7 cellular contexts compared by ENCODE assay signal in genomic region chr16:11328172-11329079, GRCh38. TPM values are rescaled to one million over a fixed set of nuclear protein-coding genes. Genes with fewer than 3 reads are reported as not detected.
DNase-seq lines count a peak whose midpoint lies in the region; ATAC-seq and TF ChIP-seq lines count a peak whose summit lies in the region.

No MANE protein-coding gene starts in this region.

- H3K23ac ChIP-seq in neuronal stem cell (ENCODE audit: low read depth, low read length, poor library complexity) = no peak overlapping the region

- H3K27ac ChIP-seq in fibroblast of lung (ENCODE audit: insufficient read depth, low read length) (peak overlapping the region; percentile 64), neuronal stem cell (replicated peaks; ENCODE audit: low read length) (peak overlapping the region; percentile 77)

- H3K36me3 ChIP-seq in fibroblast of lung (ENCODE audit: control insufficient read depth, insufficient read depth, low read length) (no peaks in the 10 kb centered on the region), neuronal stem cell (replicated peaks in 1 of 2; ENCODE audit: control insufficient read depth in 2 of 2, insufficient read depth in 2 of 2, low read length in 2 of 2) (no peaks in the 10 kb centered on the region)

- TF ChIP-seq CTCF in fibroblast of lung (conservative IDR thresholded peaks at IDR 0.05 in 1 of 2, IDR thresholded peaks at IDR 0.05 in 1 of 2; ENCODE audit: low read depth in 1 of 2, low read length in 2 of 2) = no peak

- ATAC-seq in GM18511 (IDR thresholded peaks at IDR 0.05; ENCODE audit: unreplicated experiment) (peak; percentile 80), HG02610 (IDR thresholded peaks at IDR 0.05; ENCODE audit: unreplicated experiment) (peak; percentile 72)

- H2AFZ ChIP-seq in fibroblast of lung (ENCODE audit: low read length) (no peak overlapping the region), neuronal stem cell (ENCODE audit: low read length) (peak overlapping the region; percentile 50)

- no peak overlapping the region for H4K8ac ChIP-seq in neuronal stem cell (ENCODE audit: low read depth, low read length)

- H2AK5ac ChIP-seq in neuronal stem cell (ENCODE audit: low read depth, low read length) = no peak overlapping the region

- peak overlapping the region; percentile 83 for H2BK120ac ChIP-seq in neuronal stem cell (ENCODE audit: low read depth, low read length)

- peak overlapping the region; percentile 91 for H3K18ac ChIP-seq in neuronal stem cell (ENCODE audit: low read length)

- peak overlapping the region; percentile 11 for H3K14ac ChIP-seq in neuronal stem cell (ENCODE audit: low read length)

- peak overlapping the region; percentile 19 for H2BK5ac ChIP-seq in neuronal stem cell (ENCODE audit: low read length)

- H3K79me2 ChIP-seq in fibroblast of lung (ENCODE audit: control insufficient read depth, insufficient read depth, low read length) = no peaks in the 10 kb centered on the region

- peak overlapping the region; percentile 91 for H2BK12ac ChIP-seq in neuronal stem cell (ENCODE audit: low read length)

- no peak overlapping the region for H4K91ac ChIP-seq in neuronal stem cell (ENCODE audit: low read depth, low read length, poor library complexity)

- H3K9ac ChIP-seq in fibroblast of lung (ENCODE audit: insufficient read depth, low read length) = no peak overlapping the region
- H3K9ac ChIP-seq in neuronal stem cell (ENCODE audit: low read depth, low read length, poor library complexity) = no peak overlapping the region

- no peaks in the 10 kb centered on the region for H3K27me3 ChIP-seq in fibroblast of lung (ENCODE audit: control insufficient read depth, insufficient read depth, low read length)
- H3K27me3 ChIP-seq in neuronal stem cell (ENCODE audit: control insufficient read depth in 3 of 3, insufficient read depth in 3 of 3, low read depth in 1 of 3, low read length in 3 of 3) = no peaks in the 10 kb centered on the region

- no peak overlapping the region for H3K4ac ChIP-seq in neuronal stem cell (ENCODE audit: low read length)

- H2BK15ac ChIP-seq in neuronal stem cell (ENCODE audit: low read length) = no peak overlapping the region

- H3K4me1 ChIP-seq in fibroblast of lung (ENCODE audit: control insufficient read depth, extremely low read depth, insufficient read depth, low read length) = peaks cover 18% of the 10 kb centered on the region
- peaks cover 11 to 21% of the 10 kb centered on the region in 2 donors for H3K4me1 ChIP-seq in neuronal stem cell (ENCODE audit: control insufficient read depth in 2 of 2, insufficient read depth in 1 of 2, low read depth in 1 of 2, low read length in 2 of 2)

- DNase-seq in NAMALWA (ENCODE audit: low spot score) (peak; percentile 98), fibroblast of lung (ENCODE audit: low read depth in 2 of 2) (peak; percentile 96 to 98), neuronal stem cell (ENCODE audit: low spot score) (peak; percentile 62), NCI-H187 (lab: John Stamatoyannopoulos, UW) (no peak)
- peak; percentile 14 to 30 for DNase-seq in activated CD8-positive, alpha-beta memory T cell treated with anti-CD3 and anti-CD28 coated beads for 4 hours (ENCODE audit: low read depth in 2 of 2)

- H3K4me3 ChIP-seq in fibroblast of lung (replicated peaks in 1 of 4; ENCODE audit: control extremely low read depth in 1 of 4, insufficient read depth in 1 of 4, low read depth in 3 of 4, low read length in 4 of 4) (peak overlapping the region; percentile 1 to 27 (median 16)), neuronal stem cell (ENCODE audit: low read length in 2 of 2) (peak overlapping the region in 1 of 2 donors; percentile 27)

- H3K79me1 ChIP-seq in neuronal stem cell (ENCODE audit: low read depth, low read length) = peaks cover 2% of the 10 kb centered on the region

- H3K9me3 ChIP-seq in fibroblast of lung (ENCODE audit: control insufficient read depth, insufficient read depth, low read depth, low read length) = no peaks in the 10 kb centered on the region
- no peaks in the 10 kb centered on the region for H3K9me3 ChIP-seq in neuronal stem cell (replicated peaks in 1 of 2; ENCODE audit: control insufficient read depth in 2 of 2, insufficient read depth in 1 of 2, low read depth in 1 of 2, low read length in 2 of 2)

- H4K20me1 ChIP-seq in fibroblast of lung (ENCODE audit: control insufficient read depth, extremely low read depth, insufficient read depth, low read length) = no peaks in the 10 kb centered on the region

- no CpG with 5 or more reads among the region's 12 CpGs for WGBS in neuronal stem cell (ENCODE audit: extremely low coverage in 2 of 2, insufficient read length in 2 of 2, insufficient replicate concordance in 1 of 2), 2 donors

- peak overlapping the region; percentile 83 for H3K4me2 ChIP-seq in fibroblast of lung (ENCODE audit: extremely low read depth, insufficient read depth, low read length)
- H3K4me2 ChIP-seq in neuronal stem cell (ENCODE audit: insufficient read depth, low read length, poor library complexity, severe bottlenecking) = no peak overlapping the region

RNA-seq across cellular contexts. Expression of gene RMI2, which starts 16.8 kb away (rescaled TPM):
- 1.8 and 6.8 TPM in 2 replicates for total RNA-seq in fibroblast of lung
- polyA plus RNA-seq in fibroblast of lung = 6.6 and 12.6 TPM in 2 replicates
- polyA plus RNA-seq in fibroblast of lung (2012) = 4.3 and 7.5 TPM in 2 replicates
- 1.8 and 2.9 TPM in 2 replicates for polyA minus RNA-seq in fibroblast of lung (ENCODE audit: low replicate concordance)
- 48.2 TPM for polyA plus RNA-seq in neuronal stem cell (2013, experiment 1 of 2)
- 49.5 TPM for polyA plus RNA-seq in neuronal stem cell (2013, experiment 2 of 2)

RNA-seq across cellular contexts. Expression of gene PRM1, which starts 47.3 kb away (rescaled TPM):
- total RNA-seq in fibroblast of lung = not detected in 2 replicates
- polyA plus RNA-seq in fibroblast of lung = not detected in 2 replicates
- not detected in 2 replicates for polyA plus RNA-seq in fibroblast of lung (2012)
- not detected in 2 replicates for polyA minus RNA-seq in fibroblast of lung (ENCODE audit: low replicate concordance)
- polyA plus RNA-seq in neuronal stem cell (2013, experiment 1 of 2) = not detected
- not detected for polyA plus RNA-seq in neuronal stem cell (2013, experiment 2 of 2)

RNA-seq across cellular contexts. Expression of gene PRM2, which starts 52.1 kb away (rescaled TPM):
- not detected in 2 replicates for total RNA-seq in fibroblast of lung
- polyA plus RNA-seq in fibroblast of lung = not detected in 2 replicates
- not detected in 2 replicates for polyA plus RNA-seq in fibroblast of lung (2012)
- not detected in 2 replicates for polyA minus RNA-seq in fibroblast of lung (ENCODE audit: low replicate concordance)
- not detected for polyA plus RNA-seq in neuronal stem cell (2013, experiment 1 of 2)
- not detected for polyA plus RNA-seq in neuronal stem cell (2013, experiment 2 of 2)

RNA-seq across cellular contexts. Expression of gene PRM3, which starts 55.0 kb away (rescaled TPM):
- not detected in 2 replicates for total RNA-seq in fibroblast of lung
- polyA plus RNA-seq in fibroblast of lung = not detected in 2 replicates
- polyA plus RNA-seq in fibroblast of lung (2012) = not detected in 2 replicates
- not detected in 2 replicates for polyA minus RNA-seq in fibroblast of lung (ENCODE audit: low replicate concordance)
- not detected for polyA plus RNA-seq in neuronal stem cell (2013, experiment 1 of 2)
- not detected for polyA plus RNA-seq in neuronal stem cell (2013, experiment 2 of 2)

RNA-seq across cellular contexts. Expression of gene TNP2, which starts 59.3 kb away (rescaled TPM):
- total RNA-seq in fibroblast of lung = not detected in 2 replicates
- not detected in 2 replicates for polyA plus RNA-seq in fibroblast of lung
- polyA plus RNA-seq in fibroblast of lung (2012) = not detected in 2 replicates
- polyA minus RNA-seq in fibroblast of lung (ENCODE audit: low replicate concordance) = not detected in 2 replicates
- polyA plus RNA-seq in neuronal stem cell (2013, experiment 1 of 2) = not detected
- polyA plus RNA-seq in neuronal stem cell (2013, experiment 2 of 2) = not detected

Comparison
In these comparisons a context has a peak if more than half of its experiments do, and no peak if none do; other contexts are left out.
1. DNase-seq: peak in NAMALWA (single experiment), activated CD8-positive, alpha-beta memory T cell treated with anti-CD3 and anti-CD28 coated beads for 4 hours (2 of 2), fibroblast of lung (2 of 2) and neuronal stem cell (single experiment); none in NCI-H187 (0 of 2).